Comparison of ENCODE assay signal across 10 cellular contexts in the genomic region with DNA sequence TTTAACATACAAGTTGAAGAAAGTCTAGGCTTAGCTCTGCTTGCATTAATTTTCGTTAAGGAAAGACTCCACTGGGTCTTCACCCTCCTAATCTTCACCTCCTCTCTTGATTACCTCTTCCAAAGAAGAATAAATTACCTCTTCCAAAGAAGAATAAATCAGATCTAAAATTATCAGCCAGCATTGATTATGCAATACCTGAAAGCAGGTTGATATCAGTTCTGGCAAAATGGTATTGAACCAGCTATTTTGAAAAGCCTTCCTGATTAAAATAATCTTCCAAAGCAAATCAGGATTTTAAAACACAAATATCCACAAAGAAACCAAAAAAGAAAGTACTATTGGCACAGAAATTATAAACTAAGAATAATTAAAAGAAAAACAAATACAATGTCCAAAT. TPM values are rescaled to one million over a fixed set of nuclear protein-coding genes. Genes with fewer than 3 reads are reported as not detected.
"Had no signal": no experiment of that assay in that cellular context is flagged by ENCODE, and none has a peak within 500 bp of the region (broad histone marks: within the 10 kb centered on the region; RNA-seq: fewer than 3 reads in every experiment).

No MANE protein-coding gene starts in this region.

- H3K36me3 ChIP-seq: HAP-1 had no signal

- H3K9me3 ChIP-seq: HAP-1 had no signal

- H3K4me3 ChIP-seq: GM23338, HAP-1, K562 had no signal

- H3K4me1 ChIP-seq: HAP-1 had no signal

- FAIRE-seq: HepG2, K562 had no signal

- ATAC-seq: GM23338, HCT116, HepG2, K562 had no signal

- H2AFZ ChIP-seq: GM23338 had no signal

- H3K27ac ChIP-seq: HL-60 had no signal

- H3K4me2 ChIP-seq: GM23338 had no signal

- DNase-seq: H7, HFFc6, KG1 had no signal

RNA-seq across cellular contexts. Expression of a gene that starts 36.9 kb away (rescaled TPM):
- total RNA-seq: HepG2, HT1080 had no signal
- polyA plus RNA-seq: HepG2 had no signal

RNA-seq across cellular contexts. Expression of a gene that starts 37.5 kb away (rescaled TPM):
- total RNA-seq: GM23338, H7, HepG2, HFFc6, HT1080, K562 had no signal
- polyA plus RNA-seq: GM23338, K562 had no signal
